20 cellular contexts compared by ENCODE assay signal in genomic region chr1:229535226-229535625, GRCh38.
"Had no signal": no experiment of that assay in that cellular context is flagged by ENCODE, and none has a peak within 500 bp of the region (broad histone marks: within the 10 kb centered on the region; RNA-seq: fewer than 3 reads in every experiment).

No MANE protein-coding gene starts in this region.

- ATAC-seq: activated T-cell treated with anti-CD3 and anti-CD28 coated beads, Interleukin-2, amount 50 U/mL, for 4 hours; body of pancreas; esophagus mucosa; naive thymus-derived CD4-positive, alpha-beta T cell; pancreas; stimulated activated memory B cell treated with anti-CD40 and anti-IgM and Interleukin-4, amounts not matched to agents 10 μg/mL and 1 μg/mL and 100 μg/mL, for 72 hours had no signal

- H3K27ac ChIP-seq: body of pancreas, coronary artery, pancreas, sigmoid colon, tibial artery had no signal

- H3K4me1 ChIP-seq: body of pancreas, pancreas, sigmoid colon, tibial artery had no signal

- H3K9me3 Mint-ChIP-seq: activated naive CD4-positive, alpha-beta T cell treated with anti-CD3 and anti-CD28 coated beads, Interleukin-2, amount 50 U/mL, for 24 hours; activated T-cell treated with anti-CD3 and anti-CD28 coated beads, Interleukin-2, amount 50 U/mL, for 4 hours; immature natural killer cell; naive thymus-derived CD4-positive, alpha-beta T cell; stimulated activated memory B cell treated with anti-CD40 and anti-IgM and Interleukin-4, amounts not matched to agents 10 μg/mL and 1 μg/mL and 100 μg/mL, for 72 hours had no signal

- DNase-seq: activated CD4-positive, alpha-beta T cell treated with anti-CD3 and anti-CD28 coated beads, Interleukin-2, amount 50 U/mL, for 1 hour; activated CD8-positive, alpha-beta memory T cell treated with anti-CD3 and anti-CD28 coated beads, Interleukin-2, amount 50 U/mL, for 4 hours; activated gamma-delta T cell; activated T-cell treated with anti-CD3 and anti-CD28 coated beads, Interleukin-2, amount 50 U/mL, for 4 hours; amniotic stem cell; body of pancreas; central memory CD4-positive, alpha-beta T cell; immature natural killer cell; mesenchymal stem cell; naive thymus-derived CD4-positive, alpha-beta T cell; pancreas; sigmoid colon; stimulated activated CD4-positive, alpha-beta T cell treated with anti-CD3 and anti-CD28 coated beads, Interleukin-4, amount 100 ng/mL, for 24 hours; T-helper 1 cell; T-helper 9 cell; tibial artery had no signal

- H3K27me3 Mint-ChIP-seq: activated naive CD4-positive, alpha-beta T cell treated with anti-CD3 and anti-CD28 coated beads, Interleukin-2, amount 50 U/mL, for 24 hours; naive thymus-derived CD4-positive, alpha-beta T cell; stimulated activated memory B cell treated with anti-CD40 and anti-IgM and Interleukin-4, amounts not matched to agents 10 μg/mL and 1 μg/mL and 100 μg/mL, for 72 hours had no signal

- H3K4me3 ChIP-seq: body of pancreas, coronary artery, pancreas, sigmoid colon, tibial artery had no signal

- H3K27me3 ChIP-seq: body of pancreas, pancreas, sigmoid colon, tibial artery had no signal

- H3K4me1 Mint-ChIP-seq: activated naive CD4-positive, alpha-beta T cell treated with anti-CD3 and anti-CD28 coated beads, Interleukin-2, amount 50 U/mL, for 24 hours; stimulated activated memory B cell treated with anti-CD40 and anti-IgM and Interleukin-4, amounts not matched to agents 10 μg/mL and 1 μg/mL and 100 μg/mL, for 72 hours had no signal

- H3K9me3 ChIP-seq: body of pancreas, pancreas, sigmoid colon, tibial artery had no signal

- H3K4me3 Mint-ChIP-seq: activated naive CD4-positive, alpha-beta T cell treated with anti-CD3 and anti-CD28 coated beads, Interleukin-2, amount 50 U/mL, for 24 hours; activated T-cell treated with anti-CD3 and anti-CD28 coated beads, Interleukin-2, amount 50 U/mL, for 4 hours; immature natural killer cell; naive thymus-derived CD4-positive, alpha-beta T cell; stimulated activated memory B cell treated with anti-CD40 and anti-IgM and Interleukin-4, amounts not matched to agents 10 μg/mL and 1 μg/mL and 100 μg/mL, for 72 hours had no signal

- H3K27ac Mint-ChIP-seq: activated naive CD4-positive, alpha-beta T cell treated with anti-CD3 and anti-CD28 coated beads, Interleukin-2, amount 50 U/mL, for 24 hours; naive thymus-derived CD4-positive, alpha-beta T cell; stimulated activated memory B cell treated with anti-CD40 and anti-IgM and Interleukin-4, amounts not matched to agents 10 μg/mL and 1 μg/mL and 100 μg/mL, for 72 hours had no signal
